Comparison of ENCODE assay signal across 8 cellular contexts in genomic region chr11:65858354-65859133, GRCh38. TPM values are rescaled to one million over a fixed set of nuclear protein-coding genes. Genes with fewer than 3 reads are reported as not detected.
DNase-seq lines count a peak whose midpoint lies in the region; ATAC-seq and TF ChIP-seq lines count a peak whose summit lies in the region.

No MANE protein-coding gene starts in this region.

- H3K9me3 Mint-ChIP-seq in stimulated activated naive CD8-positive, alpha-beta T cell treated with anti-CD3 and anti-CD28 coated beads, Interleukin-15, amount 100 ng/mL, for 72 hours, result no peaks in the 10 kb centered on the region

- ATAC-seq in GM18499 (IDR thresholded peaks at IDR 0.05; ENCODE audit: insufficient read depth, unreplicated experiment) (peak; percentile 25), right cardiac atrium (no peak)
- no peak for ATAC-seq in stimulated activated naive CD8-positive, alpha-beta T cell treated with anti-CD3 and anti-CD28 coated beads, Interleukin-15, amount 100 ng/mL, for 72 hours

- intact Hi-C loops in right cardiac atrium (cut with DNase I), result no loop called here
- intact Hi-C loops in posterior vena cava (cut with DNase I), result no loop called here

- peak overlapping the region; percentile 91 for H3K4me3 ChIP-seq in WI38 (ENCODE audit: low read depth, low read length)
- H3K4me3 ChIP-seq in right cardiac atrium (ENCODE audit: low read length), result peak overlapping the region; percentile 61

- peak overlapping the region; percentile 99 for H3K27ac ChIP-seq in 22Rv1
- H3K27ac ChIP-seq in right cardiac atrium (ENCODE audit: low read length), result peak overlapping the region; percentile 99

- no peak for TF ChIP-seq CTCF in 22Rv1 (IDR thresholded peaks at IDR 0.05)
- no peak for TF ChIP-seq CTCF in WI38 (IDR thresholded peaks at IDR 0.05; ENCODE audit: low read depth, low read length)

- no peaks in the 10 kb centered on the region for H3K27me3 ChIP-seq in right cardiac atrium (ENCODE audit: control insufficient read depth, insufficient read depth)

- peaks cover 71% of the 10 kb centered on the region for H3K4me1 Mint-ChIP-seq in stimulated activated naive CD8-positive, alpha-beta T cell treated with anti-CD3 and anti-CD28 coated beads, Interleukin-15, amount 100 ng/mL, for 72 hours

- no peaks in the 10 kb centered on the region for H3K27me3 Mint-ChIP-seq in stimulated activated naive CD8-positive, alpha-beta T cell treated with anti-CD3 and anti-CD28 coated beads, Interleukin-15, amount 100 ng/mL, for 72 hours

- peak overlapping the region; percentile 98 for H3K27ac Mint-ChIP-seq in stimulated activated naive CD8-positive, alpha-beta T cell treated with anti-CD3 and anti-CD28 coated beads, Interleukin-15, amount 100 ng/mL, for 72 hours

- under 1% methylated on average over 32 of the region's 32 CpGs for WGBS in right cardiac atrium

- peak overlapping the region; percentile 92 to 94 for H3K4me3 Mint-ChIP-seq in stimulated activated naive CD8-positive, alpha-beta T cell treated with anti-CD3 and anti-CD28 coated beads, Interleukin-15, amount 100 ng/mL, for 72 hours

- H3K4me1 ChIP-seq in right cardiac atrium (ENCODE audit: control insufficient read depth, insufficient read depth, low read length), result peaks cover 5% of the 10 kb centered on the region

- DNase-seq in right cardiac atrium, result no peak
- DNase-seq in stimulated activated naive CD8-positive, alpha-beta T cell treated with anti-CD3 and anti-CD28 coated beads, Interleukin-15, amount 100 ng/mL, for 72 hours, result no peak
- no peak for DNase-seq in SKM-1 (lab: John Stamatoyannopoulos, UW; ENCODE audit: unreplicated experiment)
- no peak for DNase-seq in posterior vena cava (ENCODE audit: low spot score)
- DNase-seq in OCI-M1 (lab: John Stamatoyannopoulos, UW), result no peak

- no peaks in the 10 kb centered on the region for H3K9me3 ChIP-seq in right cardiac atrium (ENCODE audit: control insufficient read depth, low read length)

RNA-seq across cellular contexts. Expression of gene CFL1, which starts 0.6 kb away (rescaled TPM):
- 100 to 1,000 TPM; 285 to 470 (median 377) TPM for total RNA-seq in right cardiac atrium
- 389 TPM for polyA plus RNA-seq in right cardiac atrium
- 100 to 1,000 TPM; 697 to 707 TPM for total RNA-seq in posterior vena cava

RNA-seq across cellular contexts. Expression of gene MUS81, which starts 1.7 kb away (rescaled TPM):
- total RNA-seq in right cardiac atrium (10 to 100 TPM; 33.3 to 39.5 (median 35.8) TPM), posterior vena cava (10 to 100 TPM; 41.8 to 48.2 TPM)
- 44.7 TPM for polyA plus RNA-seq in right cardiac atrium

RNA-seq across cellular contexts. Expression of gene EFEMP2, which starts 14.1 kb away (rescaled TPM):
- total RNA-seq in right cardiac atrium (100 to 1,000 TPM; 139 to 164 (median 142) TPM), posterior vena cava (100 to 1,000 TPM; 111 to 131 TPM)
- polyA plus RNA-seq in right cardiac atrium, result 128 TPM

RNA-seq across cellular contexts. Expression of gene CTSW, which starts 21.1 kb away (rescaled TPM):
- total RNA-seq in right cardiac atrium (1 to 10 TPM in 1 of 4 donors, under 1 TPM in 3; 0.45 to 1.7 (median 0.64) TPM), posterior vena cava (1 to 10 TPM; 1.4 to 1.8 TPM)
- 0.79 TPM for polyA plus RNA-seq in right cardiac atrium

RNA-seq across cellular contexts. Expression of gene SNX32, which starts 24.8 kb away (rescaled TPM):
- total RNA-seq in right cardiac atrium (under 1 TPM in 3 of 4 donors, not detected in 1; 0.20 to 0.88 (median 0.48) TPM), posterior vena cava (under 1 TPM; 0.52 to 0.65 TPM)
- 0.20 TPM for polyA plus RNA-seq in right cardiac atrium
